In the genomic region with DNA sequence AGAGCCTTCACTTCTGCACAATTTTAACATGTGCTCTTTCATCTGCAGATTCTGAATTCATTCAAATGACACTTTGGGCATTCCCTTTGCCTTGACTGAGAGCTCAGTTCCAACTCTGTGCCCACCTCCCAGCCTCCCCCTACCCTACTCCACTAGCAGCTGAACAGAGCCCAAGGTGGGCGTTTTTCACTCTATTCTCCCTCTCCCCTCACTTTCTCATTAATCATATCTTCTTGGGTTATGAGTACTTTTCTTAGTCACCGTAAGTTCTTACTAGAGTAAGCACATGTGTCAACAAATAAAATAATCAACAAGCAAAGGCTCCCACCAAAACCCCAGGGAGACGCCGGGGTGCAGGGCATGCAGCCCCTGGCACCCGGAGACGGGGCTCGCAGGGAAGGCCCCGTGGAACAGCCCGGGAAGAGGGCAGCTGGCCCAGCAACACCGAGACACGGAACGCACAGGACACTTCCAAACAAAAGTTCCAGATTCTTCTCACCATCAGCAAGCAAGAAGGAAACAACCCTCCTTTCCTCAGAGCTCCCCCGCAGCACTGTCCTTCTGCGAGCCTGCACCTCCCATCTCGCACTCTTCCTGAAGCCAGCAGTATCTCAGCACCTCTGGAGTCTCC, we compare ENCODE assay signal across 1 cellular context.
TF ChIP-seq lines count a peak whose summit lies in the region.

No MANE protein-coding gene starts in this region.

TF ChIP-seq in H1, 55 proteins besides CTCF, POLR2A, EP300 and RAD21 (continued from another document):
- TF ChIP-seq, protein P1, sequence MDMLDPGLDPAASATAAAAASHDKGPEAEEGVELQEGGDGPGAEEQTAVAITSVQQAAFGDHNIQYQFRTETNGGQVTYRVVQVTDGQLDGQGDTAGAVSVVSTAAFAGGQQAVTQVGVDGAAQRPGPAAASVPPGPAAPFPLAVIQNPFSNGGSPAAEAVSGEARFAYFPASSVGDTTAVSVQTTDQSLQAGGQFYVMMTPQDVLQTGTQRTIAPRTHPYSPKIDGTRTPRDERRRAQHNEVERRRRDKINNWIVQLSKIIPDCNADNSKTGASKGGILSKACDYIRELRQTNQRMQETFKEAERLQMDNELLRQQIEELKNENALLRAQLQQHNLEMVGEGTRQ (IDR thresholded peaks at IDR 0.05; ENCODE audit: low read length) = no peak
- TF ChIP-seq, protein P2, sequence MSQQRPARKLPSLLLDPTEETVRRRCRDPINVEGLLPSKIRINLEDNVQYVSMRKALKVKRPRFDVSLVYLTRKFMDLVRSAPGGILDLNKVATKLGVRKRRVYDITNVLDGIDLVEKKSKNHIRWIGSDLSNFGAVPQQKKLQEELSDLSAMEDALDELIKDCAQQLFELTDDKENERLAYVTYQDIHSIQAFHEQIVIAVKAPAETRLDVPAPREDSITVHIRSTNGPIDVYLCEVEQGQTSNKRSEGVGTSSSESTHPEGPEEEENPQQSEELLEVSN (IDR thresholded peaks at IDR 0.05) = no peak
- TF ChIP-seq POU5F1 (IDR thresholded peaks at IDR 0.05; ENCODE audit: low read depth, low read length) (no peak), ASH2L (IDR thresholded peaks at IDR 0.05; ENCODE audit: low read length) (no peak), BACH1 (IDR thresholded peaks at IDR 0.05; ENCODE audit: low read length) (no peak), SP2 (IDR thresholded peaks at IDR 0.05; ENCODE audit: low read length) (no peak), JUND (IDR thresholded peaks at IDR 0.05; ENCODE audit: low read length) (no peak), TAF7 (optimal IDR thresholded peaks at IDR 0.05; ENCODE audit: borderline replicate concordance, low read depth, low read length) (no peak), KDM5A (IDR thresholded peaks at IDR 0.05; ENCODE audit: low read length) (no peak), SUZ12 (IDR thresholded peaks at IDR 0.05; ENCODE audit: low read length) (no peak), RBBP5 (IDR thresholded peaks at IDR 0.05; ENCODE audit: borderline replicate concordance, low read depth, low read length) (no peak), PHF8 (conservative IDR thresholded peaks at IDR 0.05; ENCODE audit: low read depth, low read length) (no peak)
- TF ChIP-seq, protein P3, sequence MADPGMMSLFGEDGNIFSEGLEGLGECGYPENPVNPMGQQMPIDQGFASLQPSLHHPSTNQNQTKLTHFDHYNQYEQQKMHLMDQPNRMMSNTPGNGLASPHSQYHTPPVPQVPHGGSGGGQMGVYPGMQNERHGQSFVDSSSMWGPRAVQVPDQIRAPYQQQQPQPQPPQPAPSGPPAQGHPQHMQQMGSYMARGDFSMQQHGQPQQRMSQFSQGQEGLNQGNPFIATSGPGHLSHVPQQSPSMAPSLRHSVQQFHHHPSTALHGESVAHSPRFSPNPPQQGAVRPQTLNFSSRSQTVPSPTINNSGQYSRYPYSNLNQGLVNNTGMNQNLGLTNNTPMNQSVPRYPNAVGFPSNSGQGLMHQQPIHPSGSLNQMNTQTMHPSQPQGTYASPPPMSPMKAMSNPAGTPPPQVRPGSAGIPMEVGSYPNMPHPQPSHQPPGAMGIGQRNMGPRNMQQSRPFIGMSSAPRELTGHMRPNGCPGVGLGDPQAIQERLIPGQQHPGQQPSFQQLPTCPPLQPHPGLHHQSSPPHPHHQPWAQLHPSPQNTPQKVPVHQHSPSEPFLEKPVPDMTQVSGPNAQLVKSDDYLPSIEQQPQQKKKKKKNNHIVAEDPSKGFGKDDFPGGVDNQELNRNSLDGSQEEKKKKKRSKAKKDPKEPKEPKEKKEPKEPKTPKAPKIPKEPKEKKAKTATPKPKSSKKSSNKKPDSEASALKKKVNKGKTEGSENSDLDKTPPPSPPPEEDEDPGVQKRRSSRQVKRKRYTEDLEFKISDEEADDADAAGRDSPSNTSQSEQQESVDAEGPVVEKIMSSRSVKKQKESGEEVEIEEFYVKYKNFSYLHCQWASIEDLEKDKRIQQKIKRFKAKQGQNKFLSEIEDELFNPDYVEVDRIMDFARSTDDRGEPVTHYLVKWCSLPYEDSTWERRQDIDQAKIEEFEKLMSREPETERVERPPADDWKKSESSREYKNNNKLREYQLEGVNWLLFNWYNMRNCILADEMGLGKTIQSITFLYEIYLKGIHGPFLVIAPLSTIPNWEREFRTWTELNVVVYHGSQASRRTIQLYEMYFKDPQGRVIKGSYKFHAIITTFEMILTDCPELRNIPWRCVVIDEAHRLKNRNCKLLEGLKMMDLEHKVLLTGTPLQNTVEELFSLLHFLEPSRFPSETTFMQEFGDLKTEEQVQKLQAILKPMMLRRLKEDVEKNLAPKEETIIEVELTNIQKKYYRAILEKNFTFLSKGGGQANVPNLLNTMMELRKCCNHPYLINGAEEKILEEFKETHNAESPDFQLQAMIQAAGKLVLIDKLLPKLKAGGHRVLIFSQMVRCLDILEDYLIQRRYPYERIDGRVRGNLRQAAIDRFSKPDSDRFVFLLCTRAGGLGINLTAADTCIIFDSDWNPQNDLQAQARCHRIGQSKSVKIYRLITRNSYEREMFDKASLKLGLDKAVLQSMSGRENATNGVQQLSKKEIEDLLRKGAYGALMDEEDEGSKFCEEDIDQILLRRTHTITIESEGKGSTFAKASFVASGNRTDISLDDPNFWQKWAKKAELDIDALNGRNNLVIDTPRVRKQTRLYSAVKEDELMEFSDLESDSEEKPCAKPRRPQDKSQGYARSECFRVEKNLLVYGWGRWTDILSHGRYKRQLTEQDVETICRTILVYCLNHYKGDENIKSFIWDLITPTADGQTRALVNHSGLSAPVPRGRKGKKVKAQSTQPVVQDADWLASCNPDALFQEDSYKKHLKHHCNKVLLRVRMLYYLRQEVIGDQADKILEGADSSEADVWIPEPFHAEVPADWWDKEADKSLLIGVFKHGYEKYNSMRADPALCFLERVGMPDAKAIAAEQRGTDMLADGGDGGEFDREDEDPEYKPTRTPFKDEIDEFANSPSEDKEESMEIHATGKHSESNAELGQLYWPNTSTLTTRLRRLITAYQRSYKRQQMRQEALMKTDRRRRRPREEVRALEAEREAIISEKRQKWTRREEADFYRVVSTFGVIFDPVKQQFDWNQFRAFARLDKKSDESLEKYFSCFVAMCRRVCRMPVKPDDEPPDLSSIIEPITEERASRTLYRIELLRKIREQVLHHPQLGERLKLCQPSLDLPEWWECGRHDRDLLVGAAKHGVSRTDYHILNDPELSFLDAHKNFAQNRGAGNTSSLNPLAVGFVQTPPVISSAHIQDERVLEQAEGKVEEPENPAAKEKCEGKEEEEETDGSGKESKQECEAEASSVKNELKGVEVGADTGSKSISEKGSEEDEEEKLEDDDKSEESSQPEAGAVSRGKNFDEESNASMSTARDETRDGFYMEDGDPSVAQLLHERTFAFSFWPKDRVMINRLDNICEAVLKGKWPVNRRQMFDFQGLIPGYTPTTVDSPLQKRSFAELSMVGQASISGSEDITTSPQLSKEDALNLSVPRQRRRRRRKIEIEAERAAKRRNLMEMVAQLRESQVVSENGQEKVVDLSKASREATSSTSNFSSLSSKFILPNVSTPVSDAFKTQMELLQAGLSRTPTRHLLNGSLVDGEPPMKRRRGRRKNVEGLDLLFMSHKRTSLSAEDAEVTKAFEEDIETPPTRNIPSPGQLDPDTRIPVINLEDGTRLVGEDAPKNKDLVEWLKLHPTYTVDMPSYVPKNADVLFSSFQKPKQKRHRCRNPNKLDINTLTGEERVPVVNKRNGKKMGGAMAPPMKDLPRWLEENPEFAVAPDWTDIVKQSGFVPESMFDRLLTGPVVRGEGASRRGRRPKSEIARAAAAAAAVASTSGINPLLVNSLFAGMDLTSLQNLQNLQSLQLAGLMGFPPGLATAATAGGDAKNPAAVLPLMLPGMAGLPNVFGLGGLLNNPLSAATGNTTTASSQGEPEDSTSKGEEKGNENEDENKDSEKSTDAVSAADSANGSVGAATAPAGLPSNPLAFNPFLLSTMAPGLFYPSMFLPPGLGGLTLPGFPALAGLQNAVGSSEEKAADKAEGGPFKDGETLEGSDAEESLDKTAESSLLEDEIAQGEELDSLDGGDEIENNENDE (IDR thresholded peaks at IDR 0.05; ENCODE audit: insufficient replicate concordance, low read length) = no peak
